ENCODE assay signal across 2 cellular contexts in the genomic region with DNA sequence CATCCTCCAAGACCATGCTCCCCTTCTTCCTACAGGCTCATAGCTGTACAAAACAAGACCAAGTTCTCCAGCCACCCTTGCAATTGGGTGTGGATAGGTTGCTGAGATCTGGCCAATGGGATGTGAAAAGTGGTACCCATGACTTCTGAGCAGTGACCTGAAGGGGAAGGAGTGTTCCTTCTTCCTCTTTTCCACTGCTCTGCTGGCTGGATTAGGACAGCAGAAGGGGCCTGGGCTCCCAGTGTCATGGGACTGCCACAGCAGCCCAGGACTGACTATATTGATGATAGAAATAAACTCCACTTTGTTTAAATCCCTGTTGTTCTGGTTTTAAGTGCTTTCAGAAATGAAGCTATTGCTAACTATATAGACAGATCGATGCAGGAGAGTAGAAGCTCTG.
TF ChIP-seq lines count a peak whose summit lies in the region.

No MANE protein-coding gene starts in this region.

TF ChIP-seq in HepG2, 621 proteins besides CTCF, POLR2A, EP300 and RAD21:
- TF ChIP-seq, protein P1, sequence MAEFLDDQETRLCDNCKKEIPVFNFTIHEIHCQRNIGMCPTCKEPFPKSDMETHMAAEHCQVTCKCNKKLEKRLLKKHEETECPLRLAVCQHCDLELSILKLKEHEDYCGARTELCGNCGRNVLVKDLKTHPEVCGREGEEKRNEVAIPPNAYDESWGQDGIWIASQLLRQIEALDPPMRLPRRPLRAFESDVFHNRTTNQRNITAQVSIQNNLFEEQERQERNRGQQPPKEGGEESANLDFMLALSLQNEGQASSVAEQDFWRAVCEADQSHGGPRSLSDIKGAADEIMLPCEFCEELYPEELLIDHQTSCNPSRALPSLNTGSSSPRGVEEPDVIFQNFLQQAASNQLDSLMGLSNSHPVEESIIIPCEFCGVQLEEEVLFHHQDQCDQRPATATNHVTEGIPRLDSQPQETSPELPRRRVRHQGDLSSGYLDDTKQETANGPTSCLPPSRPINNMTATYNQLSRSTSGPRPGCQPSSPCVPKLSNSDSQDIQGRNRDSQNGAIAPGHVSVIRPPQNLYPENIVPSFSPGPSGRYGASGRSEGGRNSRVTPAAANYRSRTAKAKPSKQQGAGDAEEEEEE (CRISPR knock-in tag; IDR thresholded peaks at IDR 0.05; ENCODE audit: borderline replicate concordance), result no peak
- TF ChIP-seq THYN1 (CRISPR knock-in tag; IDR thresholded peaks at IDR 0.05; ENCODE audit: borderline replicate concordance, low read depth), result 0 out of 2 replicates have a peak, but pooled peaks have one; percentile 42
- no peak for TF ChIP-seq XBP1 (CRISPR knock-in tag; IDR thresholded peaks at IDR 0.05)
- TF ChIP-seq ARID2 (CRISPR knock-in tag; IDR thresholded peaks at IDR 0.05; ENCODE audit: borderline replicate concordance), result 0 out of 2 replicates have a peak, but pooled peaks have one; percentile 26

TF ChIP-seq in H1, 55 proteins besides CTCF, POLR2A, EP300 and RAD21:
- TF ChIP-seq, protein P2, sequence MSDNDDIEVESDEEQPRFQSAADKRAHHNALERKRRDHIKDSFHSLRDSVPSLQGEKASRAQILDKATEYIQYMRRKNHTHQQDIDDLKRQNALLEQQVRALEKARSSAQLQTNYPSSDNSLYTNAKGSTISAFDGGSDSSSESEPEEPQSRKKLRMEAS (IDR thresholded peaks at IDR 0.05), result no peak
- no peak for TF ChIP-seq TCF12 (IDR thresholded peaks at IDR 0.05; ENCODE audit: low read depth, low read length)
- no peak for TF ChIP-seq KDM5A (IDR thresholded peaks at IDR 0.05; ENCODE audit: low read length)
